In genomic region chr12:85509081-85509856, GRCh38 we compare ENCODE assay signal across 16 cellular contexts.
DNase-seq lines count a peak whose midpoint lies in the region; ATAC-seq and TF ChIP-seq lines count a peak whose summit lies in the region.
"Had no signal": no experiment of that assay in that cellular context is flagged by ENCODE, and none has a peak within 500 bp of the region (broad histone marks: within the 10 kb centered on the region; RNA-seq: fewer than 3 reads in every experiment).

No MANE protein-coding gene starts in this region.

- H3K9ac ChIP-seq in PC-3 (ENCODE audit: low read length), result no peak overlapping the region

- H3K4me1 ChIP-seq in PC-3 (ENCODE audit: insufficient read depth, low read length), result no peaks in the 10 kb centered on the region

- no peaks in the 10 kb centered on the region for H3K27me3 ChIP-seq in PC-3 (ENCODE audit: low read length)

- CTCF ChIA-PET in PC-3 (lab: Charles Lee), result no interaction called here

- H3K9me3 ChIP-seq in PC-3 (ENCODE audit: low read length), result no peaks in the 10 kb centered on the region

- TF ChIP-seq CTCF in PC-3 (conservative IDR thresholded peaks at IDR 0.05; ENCODE audit: low read depth, low read length), result no peak

- H3K4me2 ChIP-seq in PC-3 (ENCODE audit: low read length), result no peak overlapping the region

- no peaks in the 10 kb centered on the region for H4K20me1 ChIP-seq in PC-3 (ENCODE audit: low read length)

- no peak overlapping the region for H3K4me3 ChIP-seq in PC-3 (ENCODE audit: low read length)

- ATAC-seq in GM18517 (IDR thresholded peaks at IDR 0.05; ENCODE audit: unreplicated experiment), result peak; percentile 16
- peak; percentile 46 for ATAC-seq in GM21381 (IDR thresholded peaks at IDR 0.05; ENCODE audit: unreplicated experiment)
- ATAC-seq in HG02970 (IDR thresholded peaks at IDR 0.05; ENCODE audit: low FRiP score, unreplicated experiment), result peak; percentile 21
- ATAC-seq in HG03571 (IDR thresholded peaks at IDR 0.05; ENCODE audit: unreplicated experiment), result peak; percentile 47
- no peak for ATAC-seq in PC-3
- ATAC-seq: activated CD8-positive, alpha-beta memory T cell treated with anti-CD3 and anti-CD28 coated beads, Interleukin-2, amount 10 ng/mL, durations not matched to agents 7 days and 5 days had no signal

- no peak overlapping the region for H3K27ac ChIP-seq in PC-3 (ENCODE audit: low read length)

- H3K9me2 ChIP-seq in PC-3 (replicated peaks; ENCODE audit: low read length), result no peaks in the 10 kb centered on the region

- H3F3A ChIP-seq in PC-3 (ENCODE audit: low read length, unreplicated experiment), result no peaks in the 10 kb centered on the region

- no peaks in the 10 kb centered on the region for H3K36me3 ChIP-seq in PC-3 (ENCODE audit: low read depth, low read length)

- H2AFZ ChIP-seq in PC-3 (ENCODE audit: low read length), result no peak overlapping the region

- intact Hi-C loops in PC-3 (cut with micrococcal nuclease), result no loop called here

- no TSS peak for BruUV-seq in PC-3 (replicated peaks; lab: Mats Ljungman, UMichigan)

- POLR2A ChIA-PET in PC-3 (lab: Charles Lee; ENCODE audit: unreplicated experiment), result no interaction called here

- no peaks in the 10 kb centered on the region for H3K79me2 ChIP-seq in PC-3 (ENCODE audit: low read length)

- DNase-seq in SW 1271 (lab: John Stamatoyannopoulos, UW) (no peak), PC-3 (no peak), C1 segment of cervical spinal cord (lab: John Stamatoyannopoulos, UW) (no peak), SHP77 treated with DMSO at 0.1 percent for 48 hours (lab: John Stamatoyannopoulos, UW) (no peak)
- DNase-seq: activated CD8-positive, alpha-beta memory T cell treated with anti-CD3 and anti-CD28 coated beads, Interleukin-2, amount 10 ng/mL, durations not matched to agents 7 days and 5 days; DMS79; HFFc6; NCI-H1436; NCI-H774; SHP77; stimulated activated CD4-positive, alpha-beta T cell treated with anti-CD3 and anti-CD28 coated beads, Interleukin-2, amount 100 ng/mL, for 24 hours; stimulated activated naive B cell treated with anti-CD40 and anti-IgM and Interleukin-4, amounts not matched to agents 10 μg/mL and 1 μg/mL and 100 μg/mL, for 72 hours had no signal
